ENCODE assay signal across 13 cellular contexts in the genomic region with DNA sequence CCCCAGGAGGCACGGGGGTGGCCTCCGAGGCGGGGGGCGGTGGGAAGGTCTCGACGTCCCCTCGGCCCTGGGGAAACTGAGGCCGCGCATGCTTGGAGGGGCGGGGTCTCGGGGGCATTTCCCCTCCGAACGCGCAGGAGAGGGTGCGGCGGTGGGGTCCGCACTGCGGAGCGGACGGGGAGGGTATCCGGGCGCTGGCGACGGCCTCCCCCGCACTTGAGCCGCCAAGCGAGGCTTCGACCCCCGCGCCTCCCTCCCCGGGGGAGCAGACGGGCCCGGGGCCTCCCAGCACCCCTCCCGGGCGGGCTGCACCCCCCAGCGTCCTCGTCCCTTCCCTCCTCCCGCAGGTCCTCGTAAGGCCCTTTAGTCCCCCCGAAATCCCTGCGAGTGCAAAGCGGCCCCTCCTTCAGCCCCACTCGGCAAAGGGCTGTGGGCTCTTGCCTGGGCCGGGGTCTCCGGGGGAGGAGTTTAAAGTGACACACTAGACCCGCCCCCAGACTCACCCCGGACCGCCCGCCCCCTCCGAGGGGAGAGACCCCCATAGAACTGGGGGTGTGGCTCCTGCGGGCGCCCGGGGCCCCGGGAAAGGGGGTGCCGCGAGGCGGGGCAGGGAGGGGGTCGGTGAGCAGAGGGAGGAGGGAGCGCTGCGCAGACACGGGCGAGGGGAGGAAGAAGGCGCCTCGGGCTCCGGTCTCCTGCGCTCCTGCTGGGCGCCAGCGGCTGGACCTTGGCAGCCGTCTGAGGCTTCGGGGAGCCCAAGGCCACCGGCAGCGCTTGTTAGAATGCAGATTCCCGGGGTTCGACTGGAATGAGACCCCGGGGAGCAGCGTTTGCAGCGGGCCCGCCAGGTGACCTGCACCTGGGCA. TPM values are rescaled to one million over a fixed set of nuclear protein-coding genes. Genes with fewer than 3 reads are reported as not detected.
DNase-seq lines count a peak whose midpoint lies in the region; ATAC-seq, FAIRE-seq and TF ChIP-seq lines count a peak whose summit lies in the region.
"Had no signal": no experiment of that assay in that cellular context is flagged by ENCODE, and none has a peak within 500 bp of the region (broad histone marks: within the 10 kb centered on the region; RNA-seq: fewer than 3 reads in every experiment).

No MANE protein-coding gene starts in this region.

- peaks cover 0 to 14% (median 8%) of the 10 kb centered on the region in 11 experiments; a peak in 17 of 22 replicates for H3K9me3 ChIP-seq in BLaER1 treated with 17β-estradiol and CSF1 and Interleukin-3, amounts not matched to agents 10 nM and 100 nM (replicated peaks in 1 of 11)
- peaks cover 0 to 7% (median 3%) of the 10 kb centered on the region in 4 donors for H3K9me3 ChIP-seq in esophagus muscularis mucosa
- H3K9me3 ChIP-seq in parathyroid adenoma (ENCODE audit: control insufficient read depth, low read length), result no peaks in the 10 kb centered on the region
- H3K9me3 ChIP-seq: thyroid gland had no signal

- no peak for TF ChIP-seq EP300 in esophagus muscularis mucosa (IDR thresholded peaks at IDR 0.05)

- H3K9ac ChIP-seq in BLaER1 treated with 17β-estradiol and CSF1 and Interleukin-3, amounts not matched to agents 10 nM and 100 nM, result no peak overlapping the region
- H3K9ac ChIP-seq in parathyroid adenoma, result no peak overlapping the region

- H3K27me3 Mint-ChIP-seq in CD14-positive monocyte (ENCODE audit: low read depth in 3 of 3), result peaks cover 47 to 71% (median 61%) of the 10 kb centered on the region in 3 donors

- peaks cover 0 to 2% of the 10 kb centered on the region in 2 donors for H3K36me3 Mint-ChIP-seq in CD14-positive monocyte

- H3K4me3 ChIP-seq in BLaER1 treated with 17β-estradiol and CSF1 and Interleukin-3, amounts not matched to agents 10 nM and 100 nM, result peak overlapping the region in 6 of 10 experiments; percentile 20 to 46 (median 33); a peak in 8 of 20 replicates
- H3K4me3 ChIP-seq in esophagus muscularis mucosa, result peak overlapping the region; percentile 43 to 56 (median 48)
- H3K4me3 ChIP-seq in parathyroid adenoma (ENCODE audit: low read depth, low read length), result peak overlapping the region; percentile 22

- H2AFZ ChIP-seq in parathyroid adenoma, result no peak overlapping the region

- H4K20me1 ChIP-seq in BLaER1 treated with 17β-estradiol and CSF1 and Interleukin-3, amounts not matched to agents 10 nM and 100 nM, result peaks cover 0 to 73% (median 52%) of the 10 kb centered on the region in 11 experiments; a peak in 18 of 22 replicates

- TF ChIP-seq CTCF in esophagus muscularis mucosa (IDR thresholded peaks at IDR 0.05), result no peak
- no peak for TF ChIP-seq CTCF in parathyroid adenoma (IDR thresholded peaks at IDR 0.05)
- TF ChIP-seq CTCF in CD14-positive monocyte (IDR thresholded peaks at IDR 0.05), result no peak

- H3K4me1 Mint-ChIP-seq in CD14-positive monocyte, result peaks cover 17% of the 10 kb centered on the region

- H3K79me2 ChIP-seq in parathyroid adenoma, result no peaks in the 10 kb centered on the region

- H3K27me3 ChIP-seq in BLaER1 treated with 17β-estradiol and CSF1 and Interleukin-3, amounts not matched to agents 10 nM and 100 nM, result peaks cover 63 to 88% (median 82%) of the 10 kb centered on the region in 11 experiments
- H3K27me3 ChIP-seq in esophagus muscularis mucosa, result peaks cover 8 to 88% (median 36%) of the 10 kb centered on the region in 4 donors
- no peaks in the 10 kb centered on the region for H3K27me3 ChIP-seq in parathyroid adenoma (ENCODE audit: control insufficient read depth, insufficient read depth, low read length)

- H3K27ac ChIP-seq in BLaER1 treated with 17β-estradiol and CSF1 and Interleukin-3, amounts not matched to agents 10 nM and 100 nM, result no peak overlapping the region
- H3K27ac ChIP-seq in esophagus muscularis mucosa (replicated peaks in 1 of 4) (no peak overlapping the region), parathyroid adenoma (no peak overlapping the region)
- H3K27ac ChIP-seq: epithelial cell of prostate, thyroid gland had no signal

- H3K9me3 Mint-ChIP-seq in CD14-positive monocyte, result peaks cover 0 to 29% (median 11%) of the 10 kb centered on the region in 7 donors
- H3K9me3 Mint-ChIP-seq: activated naive CD4-positive, alpha-beta T cell treated with anti-CD3 and anti-CD28 coated beads for 36 hours had no signal

- WGBS in esophagus muscularis mucosa, result 2% methylated on average over 51 of the region's 78 CpGs

- no peak overlapping the region for H3K27ac Mint-ChIP-seq in CD14-positive monocyte
- H3K27ac Mint-ChIP-seq: activated CD4-positive, alpha-beta T cell treated with anti-CD3 and anti-CD28 coated beads for 36 hours; activated naive CD4-positive, alpha-beta T cell treated with anti-CD3 and anti-CD28 coated beads for 36 hours had no signal

- intact Hi-C loops in esophagus muscularis mucosa (cut with DNase I), result no loop called here
- intact Hi-C loops in CD14-positive monocyte (cut with micrococcal nuclease), result no loop called here

- FAIRE-seq in RCC 7860 (lab: Jason Lieb, UNC), result no peak

- no peaks in the 10 kb centered on the region for H3K36me3 ChIP-seq in BLaER1 treated with 17β-estradiol and CSF1 and Interleukin-3, amounts not matched to agents 10 nM and 100 nM
- H3K36me3 ChIP-seq in esophagus muscularis mucosa, result no peaks in the 10 kb centered on the region
- no peaks in the 10 kb centered on the region for H3K36me3 ChIP-seq in parathyroid adenoma (ENCODE audit: control insufficient read depth, insufficient read depth, low read length)
- H3K36me3 ChIP-seq: thyroid gland had no signal

- peak overlapping the region in 1 of 2 donors; percentile 71 for H3K4me3 Mint-ChIP-seq in CD14-positive monocyte
- H3K4me3 Mint-ChIP-seq: activated CD4-positive, alpha-beta T cell treated with anti-CD3 and anti-CD28 coated beads for 36 hours; activated naive CD4-positive, alpha-beta T cell treated with anti-CD3 and anti-CD28 coated beads for 36 hours had no signal

- ATAC-seq in HG03025 (IDR thresholded peaks at IDR 0.05; ENCODE audit: low FRiP score, unreplicated experiment), result no peak

- peaks cover 16 to 73% (median 66%) of the 10 kb centered on the region in 10 experiments for H3K4me1 ChIP-seq in BLaER1 treated with 17β-estradiol and CSF1 and Interleukin-3, amounts not matched to agents 10 nM and 100 nM
- H3K4me1 ChIP-seq in esophagus muscularis mucosa (peaks cover 28 to 42% (median 37%) of the 10 kb centered on the region in 4 donors), parathyroid adenoma (peaks cover 6% of the 10 kb centered on the region)

- no peak for TF ChIP-seq POLR2A in esophagus muscularis mucosa (IDR thresholded peaks at IDR 0.05; ENCODE audit: low read depth)

- DNase-seq in NCI-H69 (lab: John Stamatoyannopoulos, UW) (peak; percentile 52), esophagus muscularis mucosa (ENCODE audit: extremely low spot score) (no peak), RCC 7860 (ENCODE audit: low spot score) (no peak), NCI-H82 (lab: John Stamatoyannopoulos, UW) (no peak), CD14-positive monocyte (ENCODE audit: low spot score) (no peak)
- DNase-seq: NCI-H1105 treated with DMSO at 0.1 percent for 48 hours, thyroid gland had no signal

- H3K4me2 ChIP-seq in BLaER1 treated with 17β-estradiol and CSF1 and Interleukin-3, amounts not matched to agents 10 nM and 100 nM, result peak overlapping the region; percentile 35 to 92 (median 54); a peak in 21 of 22 replicates
- peak overlapping the region; percentile 62 for H3K4me2 ChIP-seq in parathyroid adenoma (ENCODE audit: low read length)

RNA-seq across cellular contexts. Expression of a gene that starts 0.6 kb away (rescaled TPM):
- total RNA-seq in esophagus muscularis mucosa, result 1 to 10 TPM; 1.3 to 4.2 (median 2.3) TPM
- not detected for polyA plus RNA-seq in CD14-positive monocyte

RNA-seq across cellular contexts. Expression of a gene that starts 17.6 kb away (rescaled TPM):
- 100 to 1,000 TPM in 3 of 4 donors, 10 to 100 TPM in 1; 78.2 to 112 (median 106) TPM for total RNA-seq in esophagus muscularis mucosa
- polyA plus RNA-seq in CD14-positive monocyte, result 10 to 100 TPM; 48.2 to 73.1 TPM

RNA-seq across cellular contexts. Expression of a gene that starts 17.6 kb away (rescaled TPM):
- total RNA-seq in esophagus muscularis mucosa, result 10 to 100 TPM; 54.4 to 70.5 (median 61.1) TPM
- polyA plus RNA-seq in CD14-positive monocyte, result 10 to 100 TPM; 74.7 to 82.5 TPM

RNA-seq across cellular contexts. Expression of a gene that starts 24.7 kb away (rescaled TPM):
- 10 to 100 TPM; 42.8 to 70.5 (median 63.9) TPM for total RNA-seq in esophagus muscularis mucosa
- polyA plus RNA-seq in CD14-positive monocyte, result 10 to 100 TPM; 76.8 to 88.8 TPM
